In the genomic region with DNA sequence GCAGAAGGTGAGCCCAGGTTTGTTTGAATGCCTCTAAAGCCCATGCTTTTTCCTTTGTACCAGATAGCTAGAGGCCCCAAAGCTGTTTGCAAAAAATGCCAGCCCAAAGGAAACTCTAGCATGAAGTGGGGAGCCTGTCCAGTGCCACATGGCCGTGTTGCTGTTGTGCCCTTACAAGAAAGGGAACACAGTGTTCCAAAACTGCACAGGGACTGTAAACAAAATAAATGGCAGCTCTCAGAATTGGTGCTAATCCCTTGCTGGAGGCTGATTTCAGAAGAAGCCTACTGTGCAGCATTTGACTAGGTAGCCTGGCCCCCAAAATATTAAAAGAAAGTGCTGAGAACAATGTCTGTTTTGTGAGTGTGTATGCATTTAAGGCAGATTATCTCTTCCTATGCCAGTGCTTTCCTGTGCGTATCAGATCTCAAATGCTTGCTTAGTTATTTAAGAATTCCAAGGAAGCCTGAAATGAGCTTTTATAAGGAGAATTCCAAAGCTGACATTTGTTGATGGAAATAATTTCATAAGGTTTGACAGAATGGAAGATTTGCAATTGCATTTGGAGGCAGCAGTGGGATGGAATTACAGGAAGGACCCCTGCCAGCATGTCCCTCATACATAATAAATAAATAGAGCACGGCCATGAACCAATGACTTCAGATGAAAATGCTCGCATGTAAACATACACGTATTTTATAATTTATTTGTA, we compare ENCODE assay signal across 16 cellular contexts.
DNase-seq lines count a peak whose midpoint lies in the region; ATAC-seq and TF ChIP-seq lines count a peak whose summit lies in the region.
"Had no signal": no experiment of that assay in that cellular context is flagged by ENCODE, and none has a peak within 500 bp of the region (broad histone marks: within the 10 kb centered on the region; RNA-seq: fewer than 3 reads in every experiment).

No MANE protein-coding gene starts in this region.

- H3K4me1 Mint-ChIP-seq in endodermal cell = peaks cover 5% of the 10 kb centered on the region

- no peak for TF ChIP-seq POLR2A in spleen (IDR thresholded peaks at IDR 0.05)
- no peak for TF ChIP-seq POLR2A in esophagus squamous epithelium (IDR thresholded peaks at IDR 0.05)

- TF ChIP-seq CTCF in endodermal cell (conservative IDR thresholded peaks at IDR 0.05) (no peak), neural cell (IDR thresholded peaks at IDR 0.05; ENCODE audit: poor library complexity, severe bottlenecking) (no peak), spleen (IDR thresholded peaks at IDR 0.05 in 8 of 11, conservative IDR thresholded peaks at IDR 0.05 in 3 of 11) (no peak), esophagus squamous epithelium (IDR thresholded peaks at IDR 0.05) (no peak)

- DNase-seq in SK-N-MC (ENCODE audit: low read depth, low spot score) (no peak), endodermal cell (peak; percentile 21), spleen (no peak), esophagus squamous epithelium (lab: John Stamatoyannopoulos, UW) (no peak)
- DNase-seq: CD8-positive, alpha-beta memory T cell; DND-41; GF-D8; Karpas-422; NCI-H1105 treated with DMSO at 0.1 percent for 48 hours; NCI-H187; NCI-H446; NCI-H748 treated with DMSO at 0.1 percent for 48 hours; PC-9 had no signal

- H3K4me3 Mint-ChIP-seq in endodermal cell = no peak overlapping the region
- H3K4me3 Mint-ChIP-seq: CD8-positive, alpha-beta memory T cell had no signal

- H3K36me3 Mint-ChIP-seq in endodermal cell (ENCODE audit: low read depth) = no peaks in the 10 kb centered on the region

- intact Hi-C loops in spleen (cut with DNase I; ENCODE audit: low total_unique reads) (no loop called here), esophagus squamous epithelium (cut with DNase I) (no loop called here)

- TF ChIP-seq EP300 in neural cell (conservative IDR thresholded peaks at IDR 0.05; ENCODE audit: poor library complexity, severe bottlenecking) = no peak

- H3K9me3 Mint-ChIP-seq in endodermal cell = no peaks in the 10 kb centered on the region

- no peak for TF ChIP-seq RAD21 in neural cell (conservative IDR thresholded peaks at IDR 0.05)

- H3K27me3 ChIP-seq in endodermal cell (ENCODE audit: control insufficient read depth, insufficient read depth, low read length, poor library complexity, severe bottlenecking) (no peaks in the 10 kb centered on the region), neural cell (ENCODE audit: insufficient read depth, low read depth, low read length) (no peaks in the 10 kb centered on the region), spleen (replicated peaks in 1 of 7) (no peaks in the 10 kb centered on the region), esophagus squamous epithelium (no peaks in the 10 kb centered on the region)

- H3K27ac ChIP-seq in SK-N-MC (peak overlapping the region; percentile 56; the same call in 1 of the 2 replicates), endodermal cell (ENCODE audit: low read depth, low read length) (no peak overlapping the region), neural cell (ENCODE audit: low read length) (no peak overlapping the region), spleen (peak overlapping the region in 6 of 8 donors; percentile 34 to 96 (median 86)), esophagus squamous epithelium (no peak overlapping the region)
- H3K27ac ChIP-seq: PC-9 had no signal

- no peaks in the 10 kb centered on the region for H3K9me2 ChIP-seq in neural cell (ENCODE audit: insufficient read depth, low read length)

- H2AFZ ChIP-seq in neural cell (ENCODE audit: low read depth, low read length) = no peak overlapping the region
- H2AFZ ChIP-seq: PC-9 had no signal

- H4K20me1 ChIP-seq in neural cell (ENCODE audit: insufficient read depth) = no peaks in the 10 kb centered on the region

- no peak overlapping the region for H3K4me2 ChIP-seq in neural cell (ENCODE audit: low read length)
- H3K4me2 ChIP-seq: PC-9 had no signal

- 91 to 97% methylated on average over 3 to 5 of the region's 5 CpGs for WGBS in endodermal cell (ENCODE audit: insufficient coverage in 1 of 2, insufficient read length in 1 of 2), 2 experiments
- 76 to 88% (median 85%) methylated on average over 5 of the region's 5 CpGs for WGBS in spleen, 5 donors
- WGBS in esophagus squamous epithelium, 2 donors = 84 to 85% methylated on average over 5 of the region's 5 CpGs

- no peak overlapping the region for H3K27ac Mint-ChIP-seq in endodermal cell

- H3K9ac ChIP-seq in SK-N-MC (ENCODE audit: insufficient read length) (no peak overlapping the region), endodermal cell (ENCODE audit: extremely low read depth, low read length, poor library complexity, severe bottlenecking) (no peak overlapping the region), neural cell (ENCODE audit: low read length) (no peak overlapping the region)

- H3K4me3 ChIP-seq in SK-N-MC (peak overlapping the region; percentile 23), endodermal cell (ENCODE audit: low read length) (no peak overlapping the region), neural cell (ENCODE audit: low read length) (no peak overlapping the region), spleen (no peak overlapping the region), esophagus squamous epithelium (no peak overlapping the region)
- H3K4me3 ChIP-seq: PC-9 had no signal

- no peaks in the 10 kb centered on the region for H3K79me2 ChIP-seq in neural cell (replicated peaks; ENCODE audit: insufficient read depth, low read length)

- no peaks in the 10 kb centered on the region for H3F3A ChIP-seq in neural cell (ENCODE audit: insufficient read depth, low read length, poor library complexity, severe bottlenecking)

- no peaks in the 10 kb centered on the region for H3K27me3 Mint-ChIP-seq in endodermal cell (ENCODE audit: insufficient read depth)
- H3K27me3 Mint-ChIP-seq: CD8-positive, alpha-beta memory T cell had no signal

- no peaks in the 10 kb centered on the region for H3K9me3 ChIP-seq in SK-N-MC (ENCODE audit: low read depth, low read length)
- H3K9me3 ChIP-seq in endodermal cell (ENCODE audit: control insufficient read depth, low read length) = no peaks in the 10 kb centered on the region
- no peaks in the 10 kb centered on the region for H3K9me3 ChIP-seq in neural cell (ENCODE audit: low read length)
- peaks cover 0 to 9% (median 0%) of the 10 kb centered on the region in 8 donors for H3K9me3 ChIP-seq in spleen
- H3K9me3 ChIP-seq in esophagus squamous epithelium = no peaks in the 10 kb centered on the region

- ATAC-seq in GM18498 (IDR thresholded peaks at IDR 0.05; ENCODE audit: unreplicated experiment) (no peak), HG02642 (IDR thresholded peaks at IDR 0.05; ENCODE audit: poor library complexity, unreplicated experiment) (no peak)

- H3K4me1 ChIP-seq in endodermal cell (ENCODE audit: control insufficient read depth, insufficient read depth, low read length) (no peaks in the 10 kb centered on the region), spleen (peaks cover 19 to 58% (median 31%) of the 10 kb centered on the region in 6 donors), esophagus squamous epithelium (peaks cover 13 to 66% (median 43%) of the 10 kb centered on the region in 3 donors)

- H3K36me3 ChIP-seq in SK-N-MC (ENCODE audit: insufficient read depth, low read length) = no peaks in the 10 kb centered on the region
- no peaks in the 10 kb centered on the region for H3K36me3 ChIP-seq in endodermal cell (ENCODE audit: control insufficient read depth, insufficient read depth, low read length)
- H3K36me3 ChIP-seq in neural cell (ENCODE audit: insufficient read depth, low read length) = no peaks in the 10 kb centered on the region
- H3K36me3 ChIP-seq in spleen = no peaks in the 10 kb centered on the region
- H3K36me3 ChIP-seq in esophagus squamous epithelium = no peaks in the 10 kb centered on the region

TF ChIP-seq in neural cell, 6 proteins besides CTCF, POLR2A, EP300 and RAD21:
- TF ChIP-seq, protein P1, sequence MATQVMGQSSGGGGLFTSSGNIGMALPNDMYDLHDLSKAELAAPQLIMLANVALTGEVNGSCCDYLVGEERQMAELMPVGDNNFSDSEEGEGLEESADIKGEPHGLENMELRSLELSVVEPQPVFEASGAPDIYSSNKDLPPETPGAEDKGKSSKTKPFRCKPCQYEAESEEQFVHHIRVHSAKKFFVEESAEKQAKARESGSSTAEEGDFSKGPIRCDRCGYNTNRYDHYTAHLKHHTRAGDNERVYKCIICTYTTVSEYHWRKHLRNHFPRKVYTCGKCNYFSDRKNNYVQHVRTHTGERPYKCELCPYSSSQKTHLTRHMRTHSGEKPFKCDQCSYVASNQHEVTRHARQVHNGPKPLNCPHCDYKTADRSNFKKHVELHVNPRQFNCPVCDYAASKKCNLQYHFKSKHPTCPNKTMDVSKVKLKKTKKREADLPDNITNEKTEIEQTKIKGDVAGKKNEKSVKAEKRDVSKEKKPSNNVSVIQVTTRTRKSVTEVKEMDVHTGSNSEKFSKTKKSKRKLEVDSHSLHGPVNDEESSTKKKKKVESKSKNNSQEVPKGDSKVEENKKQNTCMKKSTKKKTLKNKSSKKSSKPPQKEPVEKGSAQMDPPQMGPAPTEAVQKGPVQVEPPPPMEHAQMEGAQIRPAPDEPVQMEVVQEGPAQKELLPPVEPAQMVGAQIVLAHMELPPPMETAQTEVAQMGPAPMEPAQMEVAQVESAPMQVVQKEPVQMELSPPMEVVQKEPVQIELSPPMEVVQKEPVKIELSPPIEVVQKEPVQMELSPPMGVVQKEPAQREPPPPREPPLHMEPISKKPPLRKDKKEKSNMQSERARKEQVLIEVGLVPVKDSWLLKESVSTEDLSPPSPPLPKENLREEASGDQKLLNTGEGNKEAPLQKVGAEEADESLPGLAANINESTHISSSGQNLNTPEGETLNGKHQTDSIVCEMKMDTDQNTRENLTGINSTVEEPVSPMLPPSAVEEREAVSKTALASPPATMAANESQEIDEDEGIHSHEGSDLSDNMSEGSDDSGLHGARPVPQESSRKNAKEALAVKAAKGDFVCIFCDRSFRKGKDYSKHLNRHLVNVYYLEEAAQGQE (IDR thresholded peaks at IDR 0.05; ENCODE audit: borderline replicate concordance) = peak; percentile 95
- no peak for TF ChIP-seq POLR2AphosphoS5 (IDR thresholded peaks at IDR 0.05)
TF ChIP-seq in neural cell: peak in this region for 1.

Comparison
In these comparisons a context has a peak if more than half of its experiments do, and no peak if none do; other contexts are left out.
1. H3K27ac ChIP-seq: peak in SK-N-MC (single experiment) and spleen (6 of 8); none in endodermal cell (single experiment), neural cell (single experiment) and esophagus squamous epithelium (0 of 4).